ENCODE assay signal across 14 cellular contexts in genomic region chr1:248537449-248537848, GRCh38. TPM values are rescaled to one million over a fixed set of nuclear protein-coding genes. Genes with fewer than 3 reads are reported as not detected.
DNase-seq lines count a peak whose midpoint lies in the region; ATAC-seq, FAIRE-seq and TF ChIP-seq lines count a peak whose summit lies in the region.
"Not testable (repeated sequence)": the region's sequence is repeated elsewhere in the genome, so short reads cannot be mapped to it uniquely, and the experiment has no call there.
"Had no signal": no experiment of that assay in that cellular context is flagged by ENCODE, and none has a peak within 500 bp of the region (broad histone marks: within the 10 kb centered on the region; RNA-seq: fewer than 3 reads in every experiment).

No MANE protein-coding gene starts in this region.

- not testable (repeated sequence) for H3K9me3 ChIP-seq in GM12878 (replicated peaks; ENCODE audit: control insufficient read depth, insufficient read depth, low read length); small intestine (ENCODE audit: control insufficient read depth, low read depth)

- TF ChIP-seq CTCF in D721Med (IDR thresholded peaks at IDR 0.05; ENCODE audit: insufficient read depth, missing control alignments); GM12878 (IDR thresholded peaks at IDR 0.05 in 2 of 3, conservative IDR thresholded peaks at IDR 0.05 in 1 of 3; ENCODE audit: control insufficient read depth in 2 of 3, extremely low read depth in 1 of 3, insufficient read depth in 1 of 3, low read depth in 3 of 3, low read length in 3 of 3): not testable (repeated sequence)

- H3K4me1 ChIP-seq in GM12878 (ENCODE audit: control insufficient read depth, insufficient read depth, low read length); small intestine (ENCODE audit: control insufficient read depth in 2 of 2, insufficient read depth in 1 of 2, low read depth in 1 of 2, low read length in 1 of 2): not testable (repeated sequence)

- in situ Hi-C loops in GM12878 (cut with MboI), result not testable (repeated sequence)

- DNase-seq in D721Med (ENCODE audit: insufficient read length, low spot score); GM18507 (ENCODE audit: extremely low spot score, insufficient read length, low read depth); GM12878 (ENCODE audit: low read depth, low spot score); small intestine: not testable (repeated sequence)

- H3K79me2 ChIP-seq in GM12878 (ENCODE audit: control insufficient read depth, insufficient read depth, low read length), result not testable (repeated sequence)

- not testable (repeated sequence) for TF ChIP-seq RAD21 in GM12878 (IDR thresholded peaks at IDR 0.05; ENCODE audit: insufficient read depth, low read depth, low read length)

- H3K4me3 ChIP-seq in GM12878; small intestine (ENCODE audit: low read depth in 1 of 2, low read length in 2 of 2): not testable (repeated sequence)

- not testable (repeated sequence) for TF ChIP-seq POLR2A in GM12878 (IDR thresholded peaks at IDR 0.05; ENCODE audit: low read depth, low read length)

- not testable (repeated sequence) for H2AFZ ChIP-seq in GM12878 (ENCODE audit: control insufficient read depth, low read depth, low read length)

- not testable (repeated sequence) for H3K4me2 ChIP-seq in GM12878 (ENCODE audit: control insufficient read depth, insufficient read depth)

- FAIRE-seq in D721Med (lab: Jason Lieb, UNC) (peak; percentile 44), GM18507 (lab: Jason Lieb, UNC) (peak; percentile 83), small intestine (lab: Jason Lieb, UNC) (peak; percentile 19)
- not testable (repeated sequence) for FAIRE-seq in GM12878 (lab: Jason Lieb, UNC)

- TF ChIP-seq EP300 in GM12878 (IDR thresholded peaks at IDR 0.05; ENCODE audit: borderline replicate concordance in 1 of 2, control insufficient read depth in 1 of 2, low read depth in 2 of 2, low read length in 2 of 2), result not testable (repeated sequence)

- ATAC-seq in GM18907 (IDR thresholded peaks at IDR 0.05; ENCODE audit: unreplicated experiment) (peak; percentile 72), GM21423 (IDR thresholded peaks at IDR 0.05; ENCODE audit: unreplicated experiment) (peak; percentile 64), HG02885 (IDR thresholded peaks at IDR 0.05; ENCODE audit: poor library complexity, unreplicated experiment) (peak; percentile 65), HG03565 (IDR thresholded peaks at IDR 0.05; ENCODE audit: unreplicated experiment) (peak; percentile 54), GM12878 (peak; percentile 78)

- intact Hi-C loops in GM12878 (cut with micrococcal nuclease; ENCODE audit: unreplicated experiment), result not testable (repeated sequence)

- CTCF ChIA-PET in GM12878 (lab: Yijun Ruan, JAX), result not testable (repeated sequence)

- RAD21 ChIA-PET in GM12878 (lab: Charles Lee; ENCODE audit: unreplicated experiment), result not testable (repeated sequence)

- H3K27me3 ChIP-seq in GM12878 (replicated peaks in 1 of 2; ENCODE audit: control insufficient read depth in 2 of 2, insufficient read depth in 2 of 2, low read length in 1 of 2); small intestine (ENCODE audit: control insufficient read depth in 2 of 2, insufficient read depth in 2 of 2, low read length in 2 of 2): not testable (repeated sequence)

- BruUV-seq in GM12878 (replicated peaks; lab: Mats Ljungman, UMichigan), result not testable (repeated sequence)

- not testable (repeated sequence) for H4K20me1 ChIP-seq in GM12878 (ENCODE audit: control insufficient read depth, insufficient read depth)

- SMC1A ChIA-PET in GM12878 (lab: Charles Lee; ENCODE audit: uncharacterized antibody, unreplicated experiment), result not testable (repeated sequence)

- not testable (repeated sequence) for H3K36me3 ChIP-seq in GM12878 (ENCODE audit: control insufficient read depth in 2 of 2, insufficient read depth in 2 of 2, low read length in 1 of 2); small intestine (ENCODE audit: control insufficient read depth in 2 of 2, insufficient read depth in 2 of 2, low read length in 2 of 2)

- POLR2A ChIA-PET in GM12878 (lab: Charles Lee), result not testable (repeated sequence)

- not testable (repeated sequence) for H3K9ac ChIP-seq in GM12878 (ENCODE audit: control insufficient read depth, insufficient read depth, low read length)

- H3K27ac ChIP-seq in GM12878 (ENCODE audit: control insufficient read depth, insufficient read depth); small intestine (ENCODE audit: low read depth in 1 of 2, low read length in 1 of 2): not testable (repeated sequence)

RNA-seq across cellular contexts. Expression of gene OR2T29, which starts 25.1 kb away (rescaled TPM):
- 238 and 279 TPM in 2 replicates for total RNA-seq in GM12878 (2013; cell fraction: nucleolus; rRNA removed)
- total RNA-seq in GM12878 (2014; rRNA removed), result 3.5 and 9.4 TPM in 2 replicates
- 4.2 and 5.4 TPM in 2 replicates for total RNA-seq in GM12878 (2014; rRNA removed; fragmentation: Illumina TruSeq; extraction: Trizol)
- 3.4 and 4.6 TPM in 2 replicates for total RNA-seq in GM12878 (2021)
- 2.1 TPM for polyA plus RNA-seq in GM12878 (2011; ENCODE audit: low read depth)
- polyA plus RNA-seq in GM12878 (2011; rRNA removed), result 5.8 and 10.2 TPM in 2 replicates
- polyA plus RNA-seq in GM12878 (2011; cell fraction: cytosol; rRNA removed), result 9.1 and 9.2 TPM in 2 replicates
- 49.2 and 57.4 TPM in 2 replicates for polyA plus RNA-seq in GM12878 (2011; cell fraction: nucleus; rRNA removed)
- polyA plus RNA-seq in GM12878 (2012), result 0.86 and 1.8 TPM in 2 replicates
- polyA plus RNA-seq in GM12878 (2014; fragmentation: Illumina TruSeq; extraction: Trizol), result 0.49 and 1.5 TPM in 2 replicates
- 1 to 10 TPM in 1 of 2 experiments, under 1 TPM in 1; 0.49 to 1.3 TPM for polyA plus RNA-seq in GM12878 (2014; fragmentation: Nextera tagmentation; extraction: Ambion mirVana)
- polyA plus RNA-seq in GM12878 (2014; rRNA removed), result 0.22 and 1.0 TPM in 2 replicates
- 1 to 10 TPM; 1.2 to 1.3 TPM for polyA plus RNA-seq in GM12878 (2016; fragmentation: Nextera tagmentation; extraction: Ambion mirVana)
- polyA minus RNA-seq in GM12878 (2011; rRNA and poly(A)+ RNA removed), result 405 and 569 TPM in 2 replicates
- polyA minus RNA-seq in GM12878 (2011; cell fraction: cytosol; rRNA and poly(A)+ RNA removed), result 6.9 and 8.1 TPM in 2 replicates
- polyA minus RNA-seq in GM12878 (2011; cell fraction: nucleus; rRNA and poly(A)+ RNA removed), result 356 and 647 TPM in 2 replicates
- polyA plus RNA-seq in small intestine, result not detected
- total RNA-seq: A172; CD4-positive, alpha-beta memory T cell; GM23338; H9; K562 had no signal
- polyA plus RNA-seq: AG04450; CD4-positive, alpha-beta memory T cell; GM23338; K562 had no signal

RNA-seq across cellular contexts. Expression of gene OR2G6, which starts 29.6 kb away (rescaled TPM):
- 74.9 and 84.5 TPM in 2 replicates for total RNA-seq in GM12878 (2013; cell fraction: nucleolus; rRNA removed)
- 1.4 and 2.2 TPM in 2 replicates for total RNA-seq in GM12878 (2014; rRNA removed)
- 1.8 and 2.4 TPM in 2 replicates for total RNA-seq in GM12878 (2014; rRNA removed; fragmentation: Illumina TruSeq; extraction: Trizol)
- total RNA-seq in GM12878 (2021), result 0.77 and 1.1 TPM in 2 replicates
- 0.34 TPM for polyA plus RNA-seq in GM12878 (2011; ENCODE audit: low read depth)
- polyA plus RNA-seq in GM12878 (2011; rRNA removed), result 1.9 and 2.6 TPM in 2 replicates
- polyA plus RNA-seq in GM12878 (2011; cell fraction: cytosol; rRNA removed), result 1.3 and 1.5 TPM in 2 replicates
- polyA plus RNA-seq in GM12878 (2011; cell fraction: nucleus; rRNA removed), result 14.2 and 17.4 TPM in 2 replicates
- 0.17 and 0.43 TPM in 2 replicates for polyA plus RNA-seq in GM12878 (2012)
- 0.41 and 0.44 TPM in 2 replicates for polyA plus RNA-seq in GM12878 (2014; fragmentation: Illumina TruSeq; extraction: Trizol)
- polyA plus RNA-seq in GM12878 (2014; fragmentation: Nextera tagmentation; extraction: Ambion mirVana), result under 1 TPM; 0.27 to 0.50 TPM
- polyA plus RNA-seq in GM12878 (2014; rRNA removed), result 0.27 and 0.69 TPM in 2 replicates
- polyA plus RNA-seq in GM12878 (2016; fragmentation: Nextera tagmentation; extraction: Ambion mirVana), result under 1 TPM; 0.21 to 0.74 TPM
- 43.9 and 77.0 TPM in 2 replicates for polyA minus RNA-seq in GM12878 (2011; rRNA and poly(A)+ RNA removed)
- 0.67 and 0.83 TPM in 2 replicates for polyA minus RNA-seq in GM12878 (2011; cell fraction: cytosol; rRNA and poly(A)+ RNA removed)
- 25.8 and 71.7 TPM in 2 replicates for polyA minus RNA-seq in GM12878 (2011; cell fraction: nucleus; rRNA and poly(A)+ RNA removed)
- polyA plus RNA-seq in small intestine, result not detected
- total RNA-seq: A172; CD4-positive, alpha-beta memory T cell; GM23338; H9; K562 had no signal
- polyA plus RNA-seq: AG04450; CD4-positive, alpha-beta memory T cell; GM23338; K562 had no signal

RNA-seq across cellular contexts. Expression of gene OR2T34, which starts 37.1 kb away (rescaled TPM):
- 20.9 and 21.5 TPM in 2 replicates for total RNA-seq in GM12878 (2013; cell fraction: nucleolus; rRNA removed)
- total RNA-seq in GM12878 (2014; rRNA removed), result 0.56 and 1.0 TPM in 2 replicates
- 0.36 and 0.60 TPM in 2 replicates for total RNA-seq in GM12878 (2014; rRNA removed; fragmentation: Illumina TruSeq; extraction: Trizol)
- 0.64 and 1.0 TPM in 2 replicates for total RNA-seq in GM12878 (2021)
- 0.93 TPM for polyA plus RNA-seq in GM12878 (2011; ENCODE audit: low read depth)
- 1.5 and 2.7 TPM in 2 replicates for polyA plus RNA-seq in GM12878 (2011; rRNA removed)
- polyA plus RNA-seq in GM12878 (2011; cell fraction: cytosol; rRNA removed), result 4.2 and 4.9 TPM in 2 replicates
- 11.3 and 11.7 TPM in 2 replicates for polyA plus RNA-seq in GM12878 (2011; cell fraction: nucleus; rRNA removed)
- polyA plus RNA-seq in GM12878 (2012), result 0.14 and 0.61 TPM in 2 replicates
- polyA plus RNA-seq in GM12878 (2014; fragmentation: Illumina TruSeq; extraction: Trizol), result 0.40 and 1.9 TPM in 2 replicates
- under 1 TPM in 1 of 2 experiments, not detected in 1; 0.16 TPM for polyA plus RNA-seq in GM12878 (2014; fragmentation: Nextera tagmentation; extraction: Ambion mirVana)
- polyA plus RNA-seq in GM12878 (2014; rRNA removed), result 0.33 and 0.65 TPM in 2 replicates
- polyA plus RNA-seq in GM12878 (2016; fragmentation: Nextera tagmentation; extraction: Ambion mirVana), result under 1 TPM in 1 of 2 experiments, not detected in 1; 0.28 TPM
- 48.6 and 79.6 TPM in 2 replicates for polyA minus RNA-seq in GM12878 (2011; rRNA and poly(A)+ RNA removed)
- polyA minus RNA-seq in GM12878 (2011; cell fraction: cytosol; rRNA and poly(A)+ RNA removed), result 2.3 TPM in 1 of 2 replicates, not detected in the other
- polyA minus RNA-seq in GM12878 (2011; cell fraction: nucleus; rRNA and poly(A)+ RNA removed), result 61.1 and 107 TPM in 2 replicates
- not detected for polyA plus RNA-seq in small intestine
- total RNA-seq: A172; CD4-positive, alpha-beta memory T cell; GM23338; H9; K562 had no signal
- polyA plus RNA-seq: AG04450, GM23338, K562 had no signal

RNA-seq across cellular contexts. Expression of gene OR2T5, which starts 49.1 kb away (rescaled TPM):
- total RNA-seq in GM12878 (2013; cell fraction: nucleolus; rRNA removed), result 57.1 and 57.7 TPM in 2 replicates
- total RNA-seq in GM12878 (2014; rRNA removed), result 0.33 and 1.5 TPM in 2 replicates
- total RNA-seq in GM12878 (2014; rRNA removed; fragmentation: Illumina TruSeq; extraction: Trizol), result 1.2 and 1.4 TPM in 2 replicates
- total RNA-seq in GM12878 (2021), result 0.59 and 0.88 TPM in 2 replicates
- not detected for polyA plus RNA-seq in GM12878 (2011; ENCODE audit: low read depth)
- polyA plus RNA-seq in GM12878 (2011; rRNA removed), result 0.81 and 1.4 TPM in 2 replicates
- 0.36 and 0.45 TPM in 2 replicates for polyA plus RNA-seq in GM12878 (2011; cell fraction: cytosol; rRNA removed)
- polyA plus RNA-seq in GM12878 (2011; cell fraction: nucleus; rRNA removed), result 3.8 and 3.9 TPM in 2 replicates
- 0.12 and 0.17 TPM in 2 replicates for polyA plus RNA-seq in GM12878 (2012)
- 0.07 and 0.63 TPM in 2 replicates for polyA plus RNA-seq in GM12878 (2014; fragmentation: Illumina TruSeq; extraction: Trizol)
- under 1 TPM; 0.08 to 0.31 TPM for polyA plus RNA-seq in GM12878 (2014; fragmentation: Nextera tagmentation; extraction: Ambion mirVana)
- 0.88 TPM in 1 of 2 replicates, not detected in the other for polyA plus RNA-seq in GM12878 (2014; rRNA removed)
- polyA plus RNA-seq in GM12878 (2016; fragmentation: Nextera tagmentation; extraction: Ambion mirVana), result under 1 TPM in 1 of 2 experiments, not detected in 1; 0.16 TPM
- polyA minus RNA-seq in GM12878 (2011; rRNA and poly(A)+ RNA removed), result 19.0 and 26.9 TPM in 2 replicates
- polyA minus RNA-seq in GM12878 (2011; cell fraction: cytosol; rRNA and poly(A)+ RNA removed), result 1.0 TPM in 1 of 2 replicates, not detected in the other
- 94.4 and 137 TPM in 2 replicates for polyA minus RNA-seq in GM12878 (2011; cell fraction: nucleus; rRNA and poly(A)+ RNA removed)
- not detected for polyA plus RNA-seq in small intestine
- total RNA-seq: A172; CD4-positive, alpha-beta memory T cell; GM23338; H9; K562 had no signal
- polyA plus RNA-seq: AG04450; CD4-positive, alpha-beta memory T cell; GM23338; K562 had no signal
